In the genomic region with DNA sequence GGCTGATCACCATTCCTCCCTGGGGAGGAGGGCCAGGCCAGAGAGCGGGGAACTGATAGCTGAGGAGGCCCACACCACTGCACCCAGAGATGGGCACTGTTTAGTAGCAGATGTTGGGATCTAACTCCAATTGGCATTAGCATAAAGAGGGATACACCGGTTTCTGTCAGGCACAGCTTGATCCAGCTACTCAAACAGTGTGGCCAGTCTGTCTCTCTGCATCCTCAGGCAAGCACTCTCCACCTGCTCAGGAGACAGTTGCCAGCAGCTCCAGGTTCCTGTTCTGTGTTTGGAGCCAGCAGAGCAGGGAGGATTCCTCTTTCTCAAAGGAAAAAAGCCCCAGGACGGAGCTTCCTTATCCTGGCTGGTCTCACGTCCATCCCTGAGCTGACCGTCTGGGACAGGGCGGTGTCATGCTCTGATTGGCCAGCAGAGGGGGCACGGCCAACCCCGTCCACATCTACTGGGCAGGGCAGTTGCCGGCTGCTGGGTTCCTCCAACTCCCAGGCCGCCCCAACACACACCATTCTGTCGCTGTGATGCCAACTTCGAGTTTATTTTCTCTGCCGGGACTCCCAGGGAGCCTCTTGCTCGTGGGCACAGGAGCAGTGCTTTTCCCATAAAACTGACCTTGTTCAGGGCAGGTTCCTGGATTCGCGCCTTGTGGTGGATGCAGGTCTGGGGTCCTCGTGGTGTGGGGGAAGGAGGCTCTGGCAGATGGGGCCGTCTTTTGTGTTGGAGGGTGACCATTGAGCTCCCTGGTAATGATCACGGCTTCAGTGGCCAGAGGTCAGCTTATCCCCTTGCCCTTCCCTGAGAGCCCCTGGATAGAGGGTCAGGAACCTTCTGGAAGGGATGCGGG, we compare ENCODE assay signal across 8 cellular contexts. TPM values are rescaled to one million over a fixed set of nuclear protein-coding genes. Genes with fewer than 3 reads are reported as not detected.
DNase-seq lines count a peak whose midpoint lies in the region; ATAC-seq and TF ChIP-seq lines count a peak whose summit lies in the region.

No MANE protein-coding gene starts in this region.

- H2AFZ ChIP-seq in neuronal stem cell (ENCODE audit: low read length), result no peak overlapping the region

- peak overlapping the region; percentile 68 for H2AK5ac ChIP-seq in neuronal stem cell (ENCODE audit: low read depth, low read length)

- WGBS in neuronal stem cell (ENCODE audit: extremely low coverage in 2 of 2, insufficient read length in 2 of 2, insufficient replicate concordance in 1 of 2), 2 donors, result no CpG with 5 or more reads among the region's 20 CpGs

- no peaks in the 10 kb centered on the region for H3K36me3 Mint-ChIP-seq in T-helper 17 cell (ENCODE audit: low read depth)

- peak overlapping the region; percentile 41 for H2BK12ac ChIP-seq in neuronal stem cell (ENCODE audit: low read length)

- H3K14ac ChIP-seq in neuronal stem cell (ENCODE audit: low read length), result peak overlapping the region; percentile 97

- H3K4me2 ChIP-seq in neuronal stem cell (ENCODE audit: insufficient read depth, low read length, poor library complexity, severe bottlenecking), result no peak overlapping the region

- peak overlapping the region; percentile 35 for H3K18ac ChIP-seq in neuronal stem cell (ENCODE audit: low read length)

- DNase-seq in GM19238 (ENCODE audit: insufficient read length, low spot score), result peak; percentile 48
- no peak for DNase-seq in T-helper 17 cell
- peak; percentile 74 for DNase-seq in fibroblast of villous mesenchyme (ENCODE audit: low read depth)
- peak; percentile 48 for DNase-seq in neuronal stem cell (ENCODE audit: low spot score)

- peak overlapping the region; percentile 63 for H3K9ac ChIP-seq in neuronal stem cell (ENCODE audit: low read depth, low read length, poor library complexity)

- no peak overlapping the region for H2BK5ac ChIP-seq in neuronal stem cell (ENCODE audit: low read length)

- no peak overlapping the region for H3K4me3 ChIP-seq in fibroblast of villous mesenchyme (ENCODE audit: low read depth, low read length)
- no peak overlapping the region for H3K4me3 ChIP-seq in neuronal stem cell (ENCODE audit: low read length in 2 of 2)

- H3K9me3 ChIP-seq in T-helper 17 cell (ENCODE audit: control insufficient read depth, low read length, poor library complexity, severe bottlenecking) (no peaks in the 10 kb centered on the region), neuronal stem cell (replicated peaks in 1 of 2; ENCODE audit: control insufficient read depth in 2 of 2, insufficient read depth in 1 of 2, low read depth in 1 of 2, low read length in 2 of 2) (no peaks in the 10 kb centered on the region)

- H3K4me1 ChIP-seq in neuronal stem cell (ENCODE audit: control insufficient read depth in 2 of 2, insufficient read depth in 1 of 2, low read depth in 1 of 2, low read length in 2 of 2), result no peaks in the 10 kb centered on the region

- H4K91ac ChIP-seq in neuronal stem cell (ENCODE audit: low read depth, low read length, poor library complexity), result no peak overlapping the region

- H3K23ac ChIP-seq in neuronal stem cell (ENCODE audit: low read depth, low read length, poor library complexity), result no peak overlapping the region

- H3K36me3 ChIP-seq in neuronal stem cell (replicated peaks in 1 of 2; ENCODE audit: control insufficient read depth in 2 of 2, insufficient read depth in 2 of 2, low read length in 2 of 2), result no peaks in the 10 kb centered on the region

- H3K4ac ChIP-seq in neuronal stem cell (ENCODE audit: low read length), result no peak overlapping the region

- H2BK120ac ChIP-seq in neuronal stem cell (ENCODE audit: low read depth, low read length), result no peak overlapping the region

- no peak overlapping the region for H3K27ac Mint-ChIP-seq in T-helper 17 cell

- ATAC-seq in T-helper 17 cell, result peak; percentile 37
- ATAC-seq in GM21529 (IDR thresholded peaks at IDR 0.05; ENCODE audit: unreplicated experiment), result no peak
- no peak for ATAC-seq in GM19455 (IDR thresholded peaks at IDR 0.05; ENCODE audit: unreplicated experiment)
- no peak for ATAC-seq in GM18511 (IDR thresholded peaks at IDR 0.05; ENCODE audit: unreplicated experiment)

- TF ChIP-seq CTCF in C4-2B (conservative IDR thresholded peaks at IDR 0.05), result peak; percentile 95
- TF ChIP-seq CTCF in fibroblast of villous mesenchyme (IDR thresholded peaks at IDR 0.05; ENCODE audit: insufficient read depth, low read depth, low read length), result peak; percentile 83

- H3K27me3 Mint-ChIP-seq in T-helper 17 cell, result no peaks in the 10 kb centered on the region

- H4K8ac ChIP-seq in neuronal stem cell (ENCODE audit: low read depth, low read length), result no peak overlapping the region

- no peak overlapping the region for H2BK15ac ChIP-seq in neuronal stem cell (ENCODE audit: low read length)

- H3K79me1 ChIP-seq in neuronal stem cell (ENCODE audit: low read depth, low read length), result no peaks in the 10 kb centered on the region

- H3K4me1 Mint-ChIP-seq in T-helper 17 cell, result peaks cover 5% of the 10 kb centered on the region

- no peaks in the 10 kb centered on the region for H3K27me3 ChIP-seq in neuronal stem cell (ENCODE audit: control insufficient read depth in 3 of 3, insufficient read depth in 3 of 3, low read depth in 1 of 3, low read length in 3 of 3)

- H3K27ac ChIP-seq in C4-2B (no peak overlapping the region), neuronal stem cell (replicated peaks; ENCODE audit: low read length) (no peak overlapping the region)

- no peak overlapping the region for H3K4me3 Mint-ChIP-seq in T-helper 17 cell

RNA-seq across cellular contexts. Expression of a gene that starts 47.9 kb away (rescaled TPM):
- total RNA-seq in T-helper 17 cell (1 to 10 TPM; 3.3 to 4.2 TPM), fibroblast of villous mesenchyme (295 and 502 TPM in 2 replicates)
- polyA plus RNA-seq in neuronal stem cell (2013, experiment 1 of 2), result 10.1 TPM
- polyA plus RNA-seq in neuronal stem cell (2013, experiment 2 of 2), result 10.2 TPM

Comparison
In these comparisons a context has a peak if more than half of its experiments do, and no peak if none do; other contexts are left out.
1. DNase-seq: peak in GM19238 (single experiment), fibroblast of villous mesenchyme (single experiment) and neuronal stem cell (single experiment); none in T-helper 17 cell (0 of 3).
2. RNA of a gene that starts 47.9 kb away (total RNA-seq): 295 to 502 TPM in fibroblast of villous mesenchyme; 3.3 to 4.2 TPM in T-helper 17 cell; every median in the first group is over 10 times any median in the second.